9 cellular contexts compared by ENCODE assay signal in genomic region chrX:39874202-39874816, GRCh38.
A peak's percentile ranks its signal among the peaks of the same experiment; 100 is the strongest.
DNase-seq lines count a peak whose midpoint lies in the region; ATAC-seq and TF ChIP-seq lines count a peak whose summit lies in the region.
"Had no signal": no experiment of that assay in that cellular context is flagged by ENCODE, and none has a peak within 500 bp of the region (broad histone marks: within the 10 kb centered on the region; RNA-seq: fewer than 3 reads in every experiment).

No MANE protein-coding gene starts in this region.

- no peak overlapping the region for H3K4me3 ChIP-seq in mammary epithelial cell (replicated peaks in 1 of 3; ENCODE audit: insufficient read depth in 1 of 3, low read depth in 2 of 3, low read length in 3 of 3)
- no peak overlapping the region for H3K4me3 ChIP-seq in lower leg skin (ENCODE audit: low read depth, poor library complexity, severe bottlenecking)

- H3K4me1 Mint-ChIP-seq in MCF 10A (ENCODE audit: insufficient read depth, unreplicated experiment) (peaks cover 11% of the 10 kb centered on the region), glutamatergic neuron (ENCODE audit: low read depth, unreplicated experiment) (peaks cover 4% of the 10 kb centered on the region)
- H3K4me1 Mint-ChIP-seq in activated T-cell treated with anti-CD3 and anti-CD28 coated beads, Interleukin-2, amount 50 U/mL, for 4 hours (ENCODE audit: low read depth): peaks cover 29% of the 10 kb centered on the region
- peaks cover 54% of the 10 kb centered on the region for H3K4me1 Mint-ChIP-seq in stimulated activated naive CD8-positive, alpha-beta T cell treated with anti-CD3 and anti-CD28 coated beads, Interleukin-15, Interleukin-2, amounts not matched to agents 100 ng/mL and 50 ng/mL, for 24 hours (ENCODE audit: low read depth)

- H3K27me3 ChIP-seq in mammary epithelial cell (ENCODE audit: insufficient read depth, low read length): no peaks in the 10 kb centered on the region

- POLR2A ChIA-PET in MCF 10A (lab: Yijun Ruan, JAX): no interaction called here

- H4K20me1 ChIP-seq in mammary epithelial cell (ENCODE audit: insufficient read depth, low read length): no peaks in the 10 kb centered on the region

- H3K9me3 ChIP-seq in mammary epithelial cell (replicated peaks; ENCODE audit: insufficient read depth, low read length): no peaks in the 10 kb centered on the region

- no TSS peak for BruUV-seq in mammary epithelial cell (replicated peaks; lab: Mats Ljungman, UMichigan)
- BruUV-seq in MCF 10A (replicated peaks; lab: Mats Ljungman, UMichigan): no TSS peak

- dilution Hi-C loops in mammary epithelial cell (cut with HindIII; ENCODE audit: low sequenced_read_pairs): no loop called here

- no peak overlapping the region for H3K4me2 ChIP-seq in mammary epithelial cell (ENCODE audit: insufficient read depth, low read depth, low read length)
- H3K4me2 ChIP-seq: KMS-11 had no signal

- H3K36me3 Mint-ChIP-seq in MCF 10A (ENCODE audit: insufficient read depth, unreplicated experiment): no peaks in the 10 kb centered on the region
- no peaks in the 10 kb centered on the region for H3K36me3 Mint-ChIP-seq in activated T-cell treated with anti-CD3 and anti-CD28 coated beads, Interleukin-2, amount 50 U/mL, for 4 hours (ENCODE audit: insufficient read depth)
- no peaks in the 10 kb centered on the region for H3K36me3 Mint-ChIP-seq in stimulated activated naive CD8-positive, alpha-beta T cell treated with anti-CD3 and anti-CD28 coated beads, Interleukin-15, Interleukin-2, amounts not matched to agents 100 ng/mL and 50 ng/mL, for 24 hours (ENCODE audit: low read depth)
- no peaks in the 10 kb centered on the region for H3K36me3 Mint-ChIP-seq in glutamatergic neuron (ENCODE audit: unreplicated experiment)

- H3K4me1 ChIP-seq in mammary epithelial cell (ENCODE audit: insufficient read depth, low read length): peaks cover 18% of the 10 kb centered on the region

- peaks cover 50% of the 10 kb centered on the region for H3K27me3 Mint-ChIP-seq in MCF 10A (ENCODE audit: insufficient read depth, unreplicated experiment)
- no peaks in the 10 kb centered on the region for H3K27me3 Mint-ChIP-seq in activated T-cell treated with anti-CD3 and anti-CD28 coated beads, Interleukin-2, amount 50 U/mL, for 4 hours (ENCODE audit: low read depth)
- H3K27me3 Mint-ChIP-seq in stimulated activated naive CD8-positive, alpha-beta T cell treated with anti-CD3 and anti-CD28 coated beads, Interleukin-15, Interleukin-2, amounts not matched to agents 100 ng/mL and 50 ng/mL, for 24 hours: peaks cover 11% of the 10 kb centered on the region
- H3K27me3 Mint-ChIP-seq in glutamatergic neuron (ENCODE audit: unreplicated experiment): peaks cover 5% of the 10 kb centered on the region

- no peaks in the 10 kb centered on the region for H3K36me3 ChIP-seq in mammary epithelial cell (ENCODE audit: insufficient read depth, low read length)

- intact Hi-C loops in mammary epithelial cell (cut with micrococcal nuclease) (no loop called here), MCF 10A (cut with micrococcal nuclease) (no loop called here), lower leg skin (cut with DNase I; ENCODE audit: low total_unique reads) (no loop called here)

- DNase-seq in mammary epithelial cell (peak; percentile 54), MCF 10A (ENCODE audit: unreplicated experiment) (no peak), lower leg skin (ENCODE audit: low spot score in 2 of 2) (no peak), NCI-H2196 treated with DMSO at 0.1 percent for 48 hours (lab: John Stamatoyannopoulos, UW; ENCODE audit: unreplicated experiment) (no peak), glutamatergic neuron (no peak)
- peak; percentile 34 for DNase-seq in activated T-cell treated with anti-CD3 and anti-CD28 coated beads, Interleukin-2, amount 50 U/mL, for 4 hours

- H3K9me3 Mint-ChIP-seq in MCF 10A (ENCODE audit: unreplicated experiment) (no peaks in the 10 kb centered on the region), glutamatergic neuron (ENCODE audit: unreplicated experiment) (no peaks in the 10 kb centered on the region)
- no peaks in the 10 kb centered on the region for H3K9me3 Mint-ChIP-seq in activated T-cell treated with anti-CD3 and anti-CD28 coated beads, Interleukin-2, amount 50 U/mL, for 4 hours
- H3K9me3 Mint-ChIP-seq in stimulated activated naive CD8-positive, alpha-beta T cell treated with anti-CD3 and anti-CD28 coated beads, Interleukin-15, Interleukin-2, amounts not matched to agents 100 ng/mL and 50 ng/mL, for 24 hours: peaks cover 3% of the 10 kb centered on the region

- H3K27ac ChIP-seq in mammary epithelial cell (ENCODE audit: insufficient read depth, low read depth, low read length): no peak overlapping the region
- H3K27ac ChIP-seq: KMS-11 had no signal

- no peak for TF ChIP-seq POLR2A in lower leg skin (IDR thresholded peaks at IDR 0.05)

- CTCF ChIA-PET in mammary epithelial cell (lab: Charles Lee; ENCODE audit: low non-redundant PET) (no interaction called here), MCF 10A (lab: Yijun Ruan, JAX) (interaction anchor here (1.1 to 1.4 kb wide), 2 partner anchors 33 to 139 kb away, joined by 4 to 5 read pairs; no protein-coding TSS in a partner anchor)

- TF ChIP-seq CTCF in mammary epithelial cell (conservative IDR thresholded peaks at IDR 0.05 in 1 of 2, IDR thresholded peaks at IDR 0.05 in 1 of 2; ENCODE audit: extremely low read depth in 1 of 2, insufficient read depth in 1 of 2, low read depth in 1 of 2, low read length in 2 of 2) (no peak), MCF 10A (IDR thresholded peaks at IDR 0.05; ENCODE audit: unreplicated experiment) (no peak), lower leg skin (IDR thresholded peaks at IDR 0.05) (no peak), glutamatergic neuron (IDR thresholded peaks at IDR 0.05; ENCODE audit: partially characterized antibody, unreplicated experiment) (no peak)

- H2AFZ ChIP-seq in mammary epithelial cell (ENCODE audit: low read depth, low read length): no peak overlapping the region

- no peak overlapping the region for H3K4me3 Mint-ChIP-seq in MCF 10A (ENCODE audit: unreplicated experiment)
- no peak overlapping the region for H3K4me3 Mint-ChIP-seq in activated T-cell treated with anti-CD3 and anti-CD28 coated beads, Interleukin-2, amount 50 U/mL, for 4 hours
- no peak overlapping the region for H3K4me3 Mint-ChIP-seq in stimulated activated naive CD8-positive, alpha-beta T cell treated with anti-CD3 and anti-CD28 coated beads, Interleukin-15, Interleukin-2, amounts not matched to agents 100 ng/mL and 50 ng/mL, for 24 hours
- H3K4me3 Mint-ChIP-seq in glutamatergic neuron (ENCODE audit: unreplicated experiment): no peak overlapping the region

- no peak overlapping the region for H3K9ac ChIP-seq in mammary epithelial cell (ENCODE audit: insufficient read depth, low read length)
- H3K9ac ChIP-seq: KMS-11 had no signal

- in situ Hi-C loops in mammary epithelial cell (cut with MboI; ENCODE audit: low sequenced_read_pairs in 2 of 2): no loop called here

- ATAC-seq in HG03108 (IDR thresholded peaks at IDR 0.05; ENCODE audit: unreplicated experiment): peak; percentile 94
- ATAC-seq in activated T-cell treated with anti-CD3 and anti-CD28 coated beads, Interleukin-2, amount 50 U/mL, for 4 hours: peak; percentile 78 to 79

- H3K79me2 ChIP-seq in mammary epithelial cell (ENCODE audit: insufficient read depth, low read length): no peaks in the 10 kb centered on the region

- H3K27ac Mint-ChIP-seq in MCF 10A (ENCODE audit: low read depth, unreplicated experiment) (no peak overlapping the region), glutamatergic neuron (ENCODE audit: unreplicated experiment) (no peak overlapping the region)
- peak overlapping the region; percentile 86 for H3K27ac Mint-ChIP-seq in stimulated activated naive CD8-positive, alpha-beta T cell treated with anti-CD3 and anti-CD28 coated beads, Interleukin-15, Interleukin-2, amounts not matched to agents 100 ng/mL and 50 ng/mL, for 24 hours

- 30% methylated on average over 3 of the region's 5 CpGs for WGBS in mammary epithelial cell (ENCODE audit: low coverage, missing lambda C conversion rate)
- WGBS in lower leg skin, 2 donors: 79 to 80% methylated on average over 5 of the region's 5 CpGs

Comparison
In these comparisons a context has a peak if more than half of its experiments do, and no peak if none do; other contexts are left out.
1. DNase-seq: peak in mammary epithelial cell (single experiment) and activated T-cell treated with anti-CD3 and anti-CD28 coated beads, Interleukin-2, amount 50 U/mL, for 4 hours (single experiment); none in MCF 10A (single experiment), lower leg skin (0 of 2), NCI-H2196 treated with DMSO at 0.1 percent for 48 hours (single experiment) and glutamatergic neuron (single experiment).